Comparison of ENCODE assay signal across 12 cellular contexts in the genomic region with DNA sequence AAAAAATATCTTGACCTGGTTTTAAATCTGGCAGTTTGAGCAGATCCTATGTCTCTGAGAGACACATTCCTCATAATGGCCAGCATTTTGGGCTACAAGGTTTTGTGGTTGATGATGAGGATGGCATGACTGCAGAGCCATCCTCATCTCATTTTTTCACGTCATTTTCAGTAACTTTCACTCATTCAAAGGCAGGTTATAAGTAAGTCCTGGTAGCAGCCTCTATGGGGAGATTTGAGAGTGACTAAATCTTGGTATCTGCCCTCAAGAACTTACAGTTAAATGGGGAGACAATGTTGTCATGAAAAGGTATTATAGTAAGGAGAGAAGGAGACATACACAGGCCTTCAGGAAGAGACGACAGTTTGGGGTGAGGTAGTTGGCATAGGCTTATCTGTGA. TPM values are rescaled to one million over a fixed set of nuclear protein-coding genes. Genes with fewer than 3 reads are reported as not detected.
A peak's percentile ranks its signal among the peaks of the same experiment; 100 is the strongest.
DNase-seq lines count a peak whose midpoint lies in the region; ATAC-seq and TF ChIP-seq lines count a peak whose summit lies in the region.
"Had no signal": no experiment of that assay in that cellular context is flagged by ENCODE, and none has a peak within 500 bp of the region (broad histone marks: within the 10 kb centered on the region; RNA-seq: fewer than 3 reads in every experiment).

No MANE protein-coding gene starts in this region.

- no peak overlapping the region for H3K4me3 ChIP-seq in stomach
- H3K4me3 ChIP-seq: A549 had no signal

- H3K4me3 Mint-ChIP-seq in activated CD4-positive, alpha-beta T cell treated with anti-CD3 and anti-CD28 coated beads, Interleukin-2, amount 10 ng/mL, durations not matched to agents 7 days and 5 days: peak overlapping the region; percentile 26
- H3K4me3 Mint-ChIP-seq in IgD-negative memory B cell: peak overlapping the region; percentile 73 to 86 (median 79)
- peak overlapping the region; percentile 73 for H3K4me3 Mint-ChIP-seq in natural killer cell treated with Interleukin-12 subunit alpha and Interleukin-12 subunit beta and Interleukin-15 and Interleukin-18, amount 100 ng/mL, for 72 hours
- H3K4me3 Mint-ChIP-seq: WTC11 had no signal

- POLR2A ChIA-PET in activated CD4-positive, alpha-beta T cell treated with anti-CD3 and anti-CD28 coated beads, Interleukin-2, amount 10 ng/mL, durations not matched to agents 7 days and 5 days (lab: Charles Lee): no interaction called here

- no peak for DNase-seq in activated CD4-positive, alpha-beta T cell treated with anti-CD3 and anti-CD28 coated beads, Interleukin-2, amount 10 ng/mL, durations not matched to agents 7 days and 5 days
- no peak for DNase-seq in activated CD4-positive, alpha-beta T cell treated with anti-CD3 and anti-CD28 coated beads for 4 hours
- no peak for DNase-seq in natural killer cell treated with Interleukin-12 subunit alpha and Interleukin-12 subunit beta and Interleukin-15 and Interleukin-18, amount 100 ng/mL, for 72 hours (ENCODE audit: low spot score)
- DNase-seq in sciatic nerve (ENCODE audit: low spot score): no peak
- no peak for DNase-seq in stomach
- DNase-seq: NCI-H187 had no signal

- H3K9me3 ChIP-seq in stomach: no peaks in the 10 kb centered on the region
- H3K9me3 ChIP-seq: A549 had no signal

- H3K27me3 ChIP-seq in stomach: no peaks in the 10 kb centered on the region

- 67 to 76% (median 74%) methylated on average over 2 of the region's 2 CpGs for WGBS in stomach, 5 donors

- no peak for TF ChIP-seq CTCF in stomach (IDR thresholded peaks at IDR 0.05)

- intact Hi-C loops in sciatic nerve (cut with DNase I) (no loop called here), stomach (cut with DNase I; ENCODE audit: low total_unique reads) (no loop called here)

- H3K36me3 ChIP-seq in stomach: no peaks in the 10 kb centered on the region

- H3K27me3 Mint-ChIP-seq in activated CD4-positive, alpha-beta T cell treated with anti-CD3 and anti-CD28 coated beads, Interleukin-2, amount 10 ng/mL, durations not matched to agents 7 days and 5 days: peaks cover 2% of the 10 kb centered on the region
- H3K27me3 Mint-ChIP-seq in IgD-negative memory B cell: no peaks in the 10 kb centered on the region
- no peaks in the 10 kb centered on the region for H3K27me3 Mint-ChIP-seq in natural killer cell treated with Interleukin-12 subunit alpha and Interleukin-12 subunit beta and Interleukin-15 and Interleukin-18, amount 100 ng/mL, for 72 hours

- TF ChIP-seq EP300 in stomach (IDR thresholded peaks at IDR 0.05): no peak

- no peaks in the 10 kb centered on the region for H3K4me1 ChIP-seq in stomach
- H3K4me1 ChIP-seq: A549 had no signal

- CTCF ChIA-PET in activated CD4-positive, alpha-beta T cell treated with anti-CD3 and anti-CD28 coated beads, Interleukin-2, amount 10 ng/mL, durations not matched to agents 7 days and 5 days (lab: Charles Lee): interaction anchor here (1.5 to 2.1 kb wide), 3 partner anchors 9 to 17 kb away, joined by 5 to 11 read pairs (median 6); a partner anchor contains a TSS

- no peak for TF ChIP-seq POLR2A in stomach (IDR thresholded peaks at IDR 0.05)

- no peak overlapping the region for H3K27ac ChIP-seq in stomach
- H3K27ac ChIP-seq: A549 had no signal

- peaks cover 21% of the 10 kb centered on the region for H3K4me1 Mint-ChIP-seq in activated CD4-positive, alpha-beta T cell treated with anti-CD3 and anti-CD28 coated beads, Interleukin-2, amount 10 ng/mL, durations not matched to agents 7 days and 5 days
- H3K4me1 Mint-ChIP-seq in IgD-negative memory B cell: peaks cover 30 to 40% (median 40%) of the 10 kb centered on the region in 3 donors
- peaks cover 55 to 61% of the 10 kb centered on the region in 2 donors for H3K4me1 Mint-ChIP-seq in natural killer cell treated with Interleukin-12 subunit alpha and Interleukin-12 subunit beta and Interleukin-15 and Interleukin-18, amount 100 ng/mL, for 72 hours (ENCODE audit: low read depth in 2 of 2)
- H3K4me1 Mint-ChIP-seq: WTC11 had no signal

- peak overlapping the region; percentile 78 for H3K27ac Mint-ChIP-seq in activated CD4-positive, alpha-beta T cell treated with anti-CD3 and anti-CD28 coated beads, Interleukin-2, amount 10 ng/mL, durations not matched to agents 7 days and 5 days
- H3K27ac Mint-ChIP-seq in IgD-negative memory B cell: peak overlapping the region; percentile 13 to 97 (median 86)
- peak overlapping the region; percentile 84 to 91 for H3K27ac Mint-ChIP-seq in natural killer cell treated with Interleukin-12 subunit alpha and Interleukin-12 subunit beta and Interleukin-15 and Interleukin-18, amount 100 ng/mL, for 72 hours
- H3K27ac Mint-ChIP-seq: WTC11 had no signal

- no peaks in the 10 kb centered on the region for H3K9me3 Mint-ChIP-seq in activated CD4-positive, alpha-beta T cell treated with anti-CD3 and anti-CD28 coated beads, Interleukin-2, amount 10 ng/mL, durations not matched to agents 7 days and 5 days
- no peaks in the 10 kb centered on the region for H3K9me3 Mint-ChIP-seq in IgD-negative memory B cell
- peaks cover 7% of the 10 kb centered on the region for H3K9me3 Mint-ChIP-seq in natural killer cell treated with Interleukin-12 subunit alpha and Interleukin-12 subunit beta and Interleukin-15 and Interleukin-18, amount 100 ng/mL, for 72 hours
- H3K9me3 Mint-ChIP-seq: WTC11 had no signal

- ATAC-seq in HG02642 (IDR thresholded peaks at IDR 0.05; ENCODE audit: poor library complexity, unreplicated experiment) (peak; percentile 19), sciatic nerve (no peak), GM19324 (IDR thresholded peaks at IDR 0.05; ENCODE audit: low FRiP score, unreplicated experiment) (no peak)
- ATAC-seq in natural killer cell treated with Interleukin-12 subunit alpha and Interleukin-12 subunit beta and Interleukin-15 and Interleukin-18, amount 100 ng/mL, for 72 hours: peak in 1 of 2 donors; percentile 58
- ATAC-seq: WTC11 had no signal

- no peaks in the 10 kb centered on the region for H3K36me3 Mint-ChIP-seq in activated CD4-positive, alpha-beta T cell treated with anti-CD3 and anti-CD28 coated beads, Interleukin-2, amount 10 ng/mL, durations not matched to agents 7 days and 5 days (ENCODE audit: low read depth)
- peaks cover 5% of the 10 kb centered on the region for H3K36me3 Mint-ChIP-seq in IgD-negative memory B cell
- H3K36me3 Mint-ChIP-seq in natural killer cell treated with Interleukin-12 subunit alpha and Interleukin-12 subunit beta and Interleukin-15 and Interleukin-18, amount 100 ng/mL, for 72 hours: peaks cover 20% of the 10 kb centered on the region
- H3K36me3 Mint-ChIP-seq: WTC11 had no signal

RNA-seq across cellular contexts. Expression of a gene that starts 14.5 kb away (rescaled TPM):
- total RNA-seq in activated CD4-positive, alpha-beta T cell treated with anti-CD3 and anti-CD28 coated beads, Interleukin-2, amount 10 ng/mL, durations not matched to agents 7 days and 5 days: 1 to 10 TPM; 5.7 to 7.0 TPM
- polyA plus RNA-seq in IgD-negative memory B cell (0.86 TPM), stomach (1 to 10 TPM in 1 of 3 donors, under 1 TPM in 2; 0.25 to 1.2 (median 0.43) TPM)
- total RNA-seq in natural killer cell treated with Interleukin-12 subunit alpha and Interleukin-12 subunit beta and Interleukin-15 and Interleukin-18, amount 100 ng/mL, for 72 hours: 10 to 100 TPM; 13.7 to 15.7 TPM
- total RNA-seq in sciatic nerve (1.1 TPM), stomach (1 to 10 TPM in 1 of 5 donors, under 1 TPM in 2, not detected in 2; 0.29 to 1.1 (median 0.58) TPM)
- total RNA-seq: RPMI7951 had no signal
- polyA plus RNA-seq: A549 had no signal

Comparison
In these comparisons a context has a peak if more than half of its experiments do, and no peak if none do; other contexts are left out.
1. H3K4me3 Mint-ChIP-seq: peak in every context shown above with its lines; median percentile 79 in IgD-negative memory B cell; 73 in natural killer cell treated with Interleukin-12 subunit alpha and Interleukin-12 subunit beta and Interleukin-15 and Interleukin-18, amount 100 ng/mL, for 72 hours; 26 in activated CD4-positive, alpha-beta T cell treated with anti-CD3 and anti-CD28 coated beads, Interleukin-2, amount 10 ng/mL, durations not matched to agents 7 days and 5 days.